26 cellular contexts compared by ENCODE assay signal in genomic region chr10:133473270-133473669, GRCh38. TPM values are rescaled to one million over a fixed set of nuclear protein-coding genes. Genes with fewer than 3 reads are reported as not detected.
DNase-seq lines count a peak whose midpoint lies in the region; ATAC-seq lines count a peak whose summit lies in the region.
"Had no signal": no experiment of that assay in that cellular context is flagged by ENCODE, and none has a peak within 500 bp of the region (broad histone marks: within the 10 kb centered on the region; RNA-seq: fewer than 3 reads in every experiment).

No MANE protein-coding gene starts in this region.

- no peaks in the 10 kb centered on the region for H3K9me3 ChIP-seq in effector memory CD4-positive, alpha-beta T cell (ENCODE audit: control insufficient read depth, low read length)
- H3K9me3 ChIP-seq: SJSA1 had no signal

- H3K4me1 Mint-ChIP-seq in stimulated activated naive CD8-positive, alpha-beta T cell treated with anti-CD3 and anti-CD28 coated beads, Interleukin-15, Interleukin-2, amounts not matched to agents 100 ng/mL and 50 ng/mL, for 24 hours (ENCODE audit: low read depth): peaks cover 23% of the 10 kb centered on the region
- H3K4me1 Mint-ChIP-seq: H9 had no signal

- peaks cover 2% of the 10 kb centered on the region for H3K36me3 Mint-ChIP-seq in stimulated activated naive CD8-positive, alpha-beta T cell treated with anti-CD3 and anti-CD28 coated beads, Interleukin-15, Interleukin-2, amounts not matched to agents 100 ng/mL and 50 ng/mL, for 24 hours (ENCODE audit: low read depth)

- no peaks in the 10 kb centered on the region for H3K27me3 ChIP-seq in effector memory CD4-positive, alpha-beta T cell (replicated peaks; ENCODE audit: control insufficient read depth, insufficient read depth, low read length, poor library complexity, severe bottlenecking)
- H3K27me3 ChIP-seq: SJSA1 had no signal

- no peaks in the 10 kb centered on the region for H3K9me3 Mint-ChIP-seq in stimulated activated naive CD8-positive, alpha-beta T cell treated with anti-CD3 and anti-CD28 coated beads, Interleukin-15, Interleukin-2, amounts not matched to agents 100 ng/mL and 50 ng/mL, for 24 hours

- H3K36me3 ChIP-seq in effector memory CD4-positive, alpha-beta T cell (ENCODE audit: control insufficient read depth, insufficient read depth, low read length): no peaks in the 10 kb centered on the region
- H3K36me3 ChIP-seq: SJSA1 had no signal

- peaks cover 35% of the 10 kb centered on the region for H3K4me1 ChIP-seq in effector memory CD4-positive, alpha-beta T cell (ENCODE audit: control insufficient read depth, insufficient read depth, low read length, poor library complexity, severe bottlenecking)
- H3K4me1 ChIP-seq: SJSA1 had no signal

- peak overlapping the region; percentile 38 for H3K27ac Mint-ChIP-seq in stimulated activated naive CD8-positive, alpha-beta T cell treated with anti-CD3 and anti-CD28 coated beads, Interleukin-15, Interleukin-2, amounts not matched to agents 100 ng/mL and 50 ng/mL, for 24 hours
- H3K27ac Mint-ChIP-seq: B cell, H9, HFFc6 had no signal

- H3K4me3 ChIP-seq in effector memory CD4-positive, alpha-beta T cell (ENCODE audit: insufficient read depth, low read depth, low read length, poor library complexity, severe bottlenecking): no peak overlapping the region
- H3K4me3 ChIP-seq: GM23248, PC-9, SJSA1 had no signal

- H3K27me3 Mint-ChIP-seq in stimulated activated naive CD8-positive, alpha-beta T cell treated with anti-CD3 and anti-CD28 coated beads, Interleukin-15, Interleukin-2, amounts not matched to agents 100 ng/mL and 50 ng/mL, for 24 hours: no peaks in the 10 kb centered on the region
- H3K27me3 Mint-ChIP-seq: B cell had no signal

- ATAC-seq in stimulated activated naive CD8-positive, alpha-beta T cell treated with anti-CD3 and anti-CD28 coated beads, Interleukin-15, Interleukin-2, amounts not matched to agents 100 U/mL and 50 U/mL, for 24 hours: no peak
- ATAC-seq in GM19455 (IDR thresholded peaks at IDR 0.05; ENCODE audit: unreplicated experiment) (no peak), HG02852 (IDR thresholded peaks at IDR 0.05; ENCODE audit: unreplicated experiment) (no peak)

- no peak for DNase-seq in stimulated activated naive CD8-positive, alpha-beta T cell treated with anti-CD3 and anti-CD28 coated beads, Interleukin-15, Interleukin-2, amounts not matched to agents 100 U/mL and 50 U/mL, for 24 hours
- DNase-seq in H4 (ENCODE audit: low spot score) (peak; percentile 2), putamen (ENCODE audit: low spot score) (no peak)
- no peak for DNase-seq in effector memory CD4-positive, alpha-beta T cell
- DNase-seq: GM23248, H9, HFFc6, KG1, MM.1S, NCI-H1048, NCI-H1417, NCI-H1694, NCI-H2029 treated with DMSO at 0.1 percent for 48 hours, NCI-H2227 treated with DMSO at 0.1 percent for 48 hours, NCI-H526 treated with DMSO at 0.1 percent for 48 hours, PC-9, Right ventricle myocardium superior, RPMI8226 had no signal

- H3K27ac ChIP-seq in effector memory CD4-positive, alpha-beta T cell (ENCODE audit: insufficient read depth, low read length, poor library complexity, severe bottlenecking): peak overlapping the region; percentile 8
- H3K27ac ChIP-seq: GM23248, PC-9, SJSA1 had no signal

- no peak overlapping the region for H3K4me3 Mint-ChIP-seq in stimulated activated naive CD8-positive, alpha-beta T cell treated with anti-CD3 and anti-CD28 coated beads, Interleukin-15, Interleukin-2, amounts not matched to agents 100 ng/mL and 50 ng/mL, for 24 hours
- H3K4me3 Mint-ChIP-seq: B cell, H9, HFFc6 had no signal

RNA-seq across cellular contexts. Expression of gene SCART1, which starts 19.5 kb away (rescaled TPM):
- total RNA-seq in H4 (2014; rRNA removed; shearing (Covaris generic)): 0.37 and 0.47 TPM in 2 replicates

RNA-seq across cellular contexts. Expression of gene SPRN, which starts 48.8 kb away (rescaled TPM):
- total RNA-seq in H4 (2014; rRNA removed; shearing (Covaris generic)): not detected in 2 replicates
- total RNA-seq: A673, B cell, G401, NCI-H460, PC-9, Right ventricle myocardium superior, SJSA1 had no signal

RNA-seq across cellular contexts. Expression of gene CYP2E1, which starts 53.9 kb away (rescaled TPM):
- total RNA-seq in H4 (2014; rRNA removed; shearing (Covaris generic)): 0.43 and 0.50 TPM in 2 replicates
- total RNA-seq: GM23248 had no signal
